9 cellular contexts compared by ENCODE assay signal in the genomic region with DNA sequence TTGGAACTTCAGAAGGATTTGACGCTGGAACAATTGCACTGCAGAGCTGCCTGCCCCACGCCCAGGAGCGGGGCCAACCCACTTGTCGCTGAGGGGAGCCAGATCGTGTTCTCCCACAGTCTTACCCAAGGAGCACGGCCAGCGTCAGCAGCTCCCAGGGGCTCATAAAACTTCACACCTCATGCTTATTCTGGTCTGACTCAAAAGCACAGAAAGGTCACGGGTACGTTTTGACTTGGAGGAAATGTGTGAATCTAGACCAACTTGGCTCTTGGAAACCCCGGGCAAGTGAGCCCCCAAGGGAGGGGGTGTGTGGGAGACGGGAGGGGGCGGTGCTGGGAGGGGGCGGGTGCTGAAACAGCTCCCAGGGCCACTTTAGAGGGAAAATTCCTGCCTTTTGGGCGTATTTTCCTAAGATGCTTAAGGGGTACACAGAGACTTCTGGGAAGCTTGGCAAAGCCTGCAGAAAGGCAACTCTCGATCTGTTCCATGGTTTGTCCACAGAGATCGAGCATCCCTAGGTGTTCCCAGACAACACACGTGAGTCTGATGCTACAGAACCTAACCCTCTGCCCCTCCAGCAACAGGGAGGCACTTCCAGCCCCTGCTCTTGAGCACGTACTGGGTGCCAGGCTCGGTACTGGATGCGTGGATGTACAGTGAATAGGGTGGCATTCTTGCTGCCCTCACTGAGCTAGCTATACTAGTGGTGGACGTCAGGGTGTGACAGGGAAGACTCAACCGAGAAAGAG.
A peak's percentile ranks its signal among the peaks of the same experiment; 100 is the strongest.
DNase-seq lines count a peak whose midpoint lies in the region; ATAC-seq, FAIRE-seq and TF ChIP-seq lines count a peak whose summit lies in the region.
"Had no signal": no experiment of that assay in that cellular context is flagged by ENCODE, and none has a peak within 500 bp of the region (broad histone marks: within the 10 kb centered on the region; RNA-seq: fewer than 3 reads in every experiment).

No MANE protein-coding gene starts in this region.

- intact Hi-C loops in activated CD4-positive, alpha-beta memory T cell treated with anti-CD3 and anti-CD28 coated beads for 36 hours (cut with micrococcal nuclease): loop anchor here (1.0 to 10.0 kb wide), 6 partner anchors 8 to 344 kb away; no protein-coding TSS in a partner anchor
- intact Hi-C loops in tibial artery (cut with DNase I; ENCODE audit: low total_unique reads): no loop called here

- H3K79me2 ChIP-seq in H1 (ENCODE audit: control insufficient read depth in 1 of 2, insufficient read depth in 2 of 2, low read length in 2 of 2): no peaks in the 10 kb centered on the region
- H3K79me2 ChIP-seq in neural progenitor cell (ENCODE audit: low read depth): no peaks in the 10 kb centered on the region

- peak overlapping the region; percentile 45 for H3K27ac Mint-ChIP-seq in activated CD4-positive, alpha-beta memory T cell treated with anti-CD3 and anti-CD28 coated beads for 36 hours
- H3K27ac Mint-ChIP-seq in activated CD4-positive, alpha-beta memory T cell treated with anti-CD3 and anti-CD28 coated beads, Interleukin-2, amount 10 ng/mL, durations not matched to agents 7 days and 5 days: no peak overlapping the region
- H3K27ac Mint-ChIP-seq in neural progenitor cell: peak overlapping the region; percentile 7

- WGBS in H1 (ENCODE audit: extremely low coverage in 1 of 2, insufficient coverage in 1 of 2, insufficient read length in 1 of 2, insufficient replicate concordance in 2 of 2, low coverage in 1 of 2, low lambda C conversion rate in 2 of 2, missing lambda C conversion rate in 1 of 2), 2 experiments: 83% methylated on average over 21 of the region's 22 CpGs; no CpG with 5 or more reads in 1 of the 2 experiments

- no peak overlapping the region for H4K91ac ChIP-seq in H1 (replicated peaks; ENCODE audit: insufficient read length, low read length)

- no peak overlapping the region for H2BK120ac ChIP-seq in H1 (replicated peaks; ENCODE audit: low read depth, low read length)

- no peak overlapping the region for H3K56ac ChIP-seq in H1 (replicated peaks; ENCODE audit: insufficient read length, low read depth, low read length)

- H2AFZ ChIP-seq in H1 (ENCODE audit: low read length): no peak overlapping the region
- no peak overlapping the region for H2AFZ ChIP-seq in neural progenitor cell (replicated peaks)

- H3K4me3 ChIP-seq in H1 (ENCODE audit: extremely low read depth in 1 of 4, insufficient read depth in 2 of 4, low read depth in 3 of 4, low read length in 4 of 4) (no peak overlapping the region), neural progenitor cell (no peak overlapping the region), tibial artery (peak overlapping the region; percentile 2 to 21)
- H3K4me3 ChIP-seq: Peyer's patch had no signal

- no peak for ATAC-seq in GM21528 (IDR thresholded peaks at IDR 0.05; ENCODE audit: low FRiP score, unreplicated experiment)

- H3K9me3 ChIP-seq in H1 (ENCODE audit: insufficient read depth in 2 of 2, low read depth in 1 of 2, low read length in 1 of 2): no peaks in the 10 kb centered on the region
- H3K9me3 ChIP-seq in neural progenitor cell (ENCODE audit: low read depth): no peaks in the 10 kb centered on the region
- no peaks in the 10 kb centered on the region for H3K9me3 ChIP-seq in tibial artery
- H3K9me3 ChIP-seq: Peyer's patch had no signal

- H3K36me3 ChIP-seq in H1 (ENCODE audit: control insufficient read depth in 2 of 4, insufficient read depth in 4 of 4, low read length in 3 of 4) (no peaks in the 10 kb centered on the region; a peak in 2 of 8 replicates), neural progenitor cell (no peaks in the 10 kb centered on the region), tibial artery (no peaks in the 10 kb centered on the region)
- H3K36me3 ChIP-seq: Peyer's patch had no signal

- no peak overlapping the region for H4K5ac ChIP-seq in H1 (ENCODE audit: insufficient read length, low read depth, low read length)

- H2BK12ac ChIP-seq in H1 (ENCODE audit: low read depth, low read length): peak overlapping the region; percentile 50; the same call in 1 of the 2 replicates

- no peak overlapping the region for H3K14ac ChIP-seq in H1 (ENCODE audit: insufficient read length)

- peaks cover 0 to 2% (median 0%) of the 10 kb centered on the region in 4 experiments; a peak in 1 of 7 replicates for H3K4me1 ChIP-seq in H1 (replicated peaks in 1 of 4; ENCODE audit: control insufficient read depth in 3 of 4, insufficient read depth in 4 of 4, low read length in 3 of 4)
- peaks cover 12% of the 10 kb centered on the region for H3K4me1 ChIP-seq in neural progenitor cell
- peaks cover 5 to 18% (median 15%) of the 10 kb centered on the region in 4 donors for H3K4me1 ChIP-seq in tibial artery
- H3K4me1 ChIP-seq: Peyer's patch had no signal

- H3K79me1 ChIP-seq in H1 (ENCODE audit: low read depth, low read length): no peaks in the 10 kb centered on the region

- no peak overlapping the region for H2BK5ac ChIP-seq in H1 (ENCODE audit: low read depth, low read length)

- H3K27ac ChIP-seq in H1 (ENCODE audit: low read depth, low read length) (no peak overlapping the region), neural progenitor cell (no peak overlapping the region), tibial artery (peak overlapping the region; percentile 51 to 66), RWPE1 (no peak overlapping the region)
- H3K27ac ChIP-seq: Peyer's patch had no signal

- no peak overlapping the region for H2BK15ac ChIP-seq in H1 (ENCODE audit: low read length)

- H3K23me2 ChIP-seq in H1 (ENCODE audit: low read depth, low read length): no peaks in the 10 kb centered on the region

- H2BK20ac ChIP-seq in H1 (ENCODE audit: low read length): 0 out of 2 replicates have a peak overlapping the region, but pooled peaks have one; percentile 67

- H3K4me3 Mint-ChIP-seq in activated CD4-positive, alpha-beta memory T cell treated with anti-CD3 and anti-CD28 coated beads for 36 hours: no peak overlapping the region
- H3K4me3 Mint-ChIP-seq in activated CD4-positive, alpha-beta memory T cell treated with anti-CD3 and anti-CD28 coated beads, Interleukin-2, amount 10 ng/mL, durations not matched to agents 7 days and 5 days: no peak overlapping the region
- no peak overlapping the region for H3K4me3 Mint-ChIP-seq in neural progenitor cell

- FAIRE-seq in H1 (lab: Jason Lieb, UNC): no peak

- H3K4me1 Mint-ChIP-seq in activated CD4-positive, alpha-beta memory T cell treated with anti-CD3 and anti-CD28 coated beads for 36 hours (ENCODE audit: low read depth): peaks cover 27% of the 10 kb centered on the region
- peaks cover 5% of the 10 kb centered on the region for H3K4me1 Mint-ChIP-seq in activated CD4-positive, alpha-beta memory T cell treated with anti-CD3 and anti-CD28 coated beads, Interleukin-2, amount 10 ng/mL, durations not matched to agents 7 days and 5 days
- peaks cover 5% of the 10 kb centered on the region for H3K4me1 Mint-ChIP-seq in neural progenitor cell

- H3K18ac ChIP-seq in H1 (ENCODE audit: extremely low read depth, low read length): no peak overlapping the region

- no peak overlapping the region for H3K9ac ChIP-seq in H1 (replicated peaks in 1 of 4; ENCODE audit: extremely low read depth in 1 of 4, low read depth in 3 of 4, low read length in 3 of 4)
- no peak overlapping the region for H3K9ac ChIP-seq in neural progenitor cell

- TF ChIP-seq CTCF in H1 (IDR thresholded peaks at IDR 0.05; ENCODE audit: control extremely low read depth in 1 of 3, insufficient read depth in 1 of 3, low read depth in 1 of 3, low read length in 3 of 3) (no peak), neural progenitor cell (IDR thresholded peaks at IDR 0.05) (no peak), tibial artery (IDR thresholded peaks at IDR 0.05) (no peak), RWPE1 (conservative IDR thresholded peaks at IDR 0.05; ENCODE audit: low read depth) (no peak)

- H3K27me3 Mint-ChIP-seq in activated CD4-positive, alpha-beta memory T cell treated with anti-CD3 and anti-CD28 coated beads for 36 hours: no peaks in the 10 kb centered on the region
- no peaks in the 10 kb centered on the region for H3K27me3 Mint-ChIP-seq in activated CD4-positive, alpha-beta memory T cell treated with anti-CD3 and anti-CD28 coated beads, Interleukin-2, amount 10 ng/mL, durations not matched to agents 7 days and 5 days
- H3K27me3 Mint-ChIP-seq in neural progenitor cell (ENCODE audit: insufficient read depth, low read depth): peaks cover 5% of the 10 kb centered on the region

- peak overlapping the region; percentile 75; the same call in 1 of the 2 replicates for H2AK5ac ChIP-seq in H1 (ENCODE audit: low read depth, low read length)

- peaks cover 2% of the 10 kb centered on the region for H3K36me3 Mint-ChIP-seq in activated CD4-positive, alpha-beta memory T cell treated with anti-CD3 and anti-CD28 coated beads for 36 hours
- peaks cover 9% of the 10 kb centered on the region for H3K36me3 Mint-ChIP-seq in activated CD4-positive, alpha-beta memory T cell treated with anti-CD3 and anti-CD28 coated beads, Interleukin-2, amount 10 ng/mL, durations not matched to agents 7 days and 5 days (ENCODE audit: low read depth)
- no peaks in the 10 kb centered on the region for H3K36me3 Mint-ChIP-seq in neural progenitor cell

- H4K20me1 ChIP-seq in H1 (replicated peaks in 1 of 2; ENCODE audit: control insufficient read depth in 1 of 2, insufficient read depth in 2 of 2, low read length in 2 of 2) (no peaks in the 10 kb centered on the region), neural progenitor cell (ENCODE audit: low read depth) (no peaks in the 10 kb centered on the region)

- TF ChIP-seq RAD21 in H1 (IDR thresholded peaks at IDR 0.05 in 1 of 2, conservative IDR thresholded peaks at IDR 0.05 in 1 of 2; ENCODE audit: low read depth in 2 of 2, low read length in 2 of 2): no peak

- H3K27me3 ChIP-seq in H1 (replicated peaks in 1 of 4; ENCODE audit: control insufficient read depth in 3 of 4, extremely low read depth in 1 of 4, insufficient read depth in 3 of 4, low read length in 3 of 4) (no peaks in the 10 kb centered on the region), neural progenitor cell (no peaks in the 10 kb centered on the region), tibial artery (no peaks in the 10 kb centered on the region)
- H3K27me3 ChIP-seq: Peyer's patch had no signal

- H4K8ac ChIP-seq in H1 (ENCODE audit: extremely low read depth, insufficient read depth, low read length): no peak overlapping the region

- no peak for TF ChIP-seq POLR2A in H1 (IDR thresholded peaks at IDR 0.05; ENCODE audit: control extremely low read depth in 1 of 2, low read depth in 2 of 2, low read length in 2 of 2)

- peaks cover 14% of the 10 kb centered on the region for H3F3A ChIP-seq in neural progenitor cell (ENCODE audit: low read depth)

- H3K9me3 Mint-ChIP-seq in activated CD4-positive, alpha-beta memory T cell treated with anti-CD3 and anti-CD28 coated beads for 36 hours: no peaks in the 10 kb centered on the region
- peaks cover under 1% of the 10 kb centered on the region for H3K9me3 Mint-ChIP-seq in activated CD4-positive, alpha-beta memory T cell treated with anti-CD3 and anti-CD28 coated beads, Interleukin-2, amount 10 ng/mL, durations not matched to agents 7 days and 5 days
- H3K9me3 Mint-ChIP-seq in neural progenitor cell: no peaks in the 10 kb centered on the region

- POLR2A ChIA-PET in activated CD4-positive, alpha-beta memory T cell treated with anti-CD3 and anti-CD28 coated beads for 36 hours (lab: Charles Lee): interaction anchor here (0.6 to 1.9 kb wide), 6 partner anchors 8 to 128 kb away, joined by 3 to 8 read pairs (median 5); no protein-coding TSS in a partner anchor
- POLR2A ChIA-PET in activated CD4-positive, alpha-beta memory T cell treated with anti-CD3 and anti-CD28 coated beads, Interleukin-2, amount 10 ng/mL, durations not matched to agents 7 days and 5 days (lab: Charles Lee): interaction anchor here (1.0 kb wide), 1 partner anchor 9 kb away, joined by 7 read pairs; no protein-coding TSS in a partner anchor
- POLR2A ChIA-PET in H1 (lab: Charles Lee; ENCODE audit: partially characterized antibody) (interaction anchor here (0.5 to 1.5 kb wide), 2 partner anchors 21 to 99 kb away, joined by 3 read pairs; a partner anchor contains a TSS), RWPE1 (lab: Yijun Ruan, JAX; ENCODE audit: low non-redundant PET) (no interaction called here)

- H3K4me2 ChIP-seq in H1 (ENCODE audit: insufficient read depth in 1 of 2, low read depth in 2 of 2, low read length in 2 of 2): no peak overlapping the region
- H3K4me2 ChIP-seq in neural progenitor cell: peak overlapping the region; percentile 60

- CTCF ChIA-PET in activated CD4-positive, alpha-beta memory T cell treated with anti-CD3 and anti-CD28 coated beads for 36 hours (lab: Charles Lee): interaction anchor here (0.8 to 1.2 kb wide), 3 partner anchors 9 to 101 kb away, joined by 3 to 5 read pairs (median 3); no protein-coding TSS in a partner anchor
- CTCF ChIA-PET in activated CD4-positive, alpha-beta memory T cell treated with anti-CD3 and anti-CD28 coated beads, Interleukin-2, amount 10 ng/mL, durations not matched to agents 7 days and 5 days (lab: Charles Lee): no interaction called here
- CTCF ChIA-PET in H1 (lab: Charles Lee; ENCODE audit: partially characterized antibody): interaction anchor here (1.1 kb wide), 2 partner anchors 176 to 242 kb away, joined by 3 to 4 read pairs; no protein-coding TSS in a partner anchor
- CTCF ChIA-PET in RWPE1 (lab: Yijun Ruan, JAX): no interaction called here

- DNase-seq in activated CD4-positive, alpha-beta memory T cell treated with anti-CD3 and anti-CD28 coated beads for 36 hours: peak; percentile 80
- DNase-seq in activated CD4-positive, alpha-beta memory T cell treated with anti-CD3 and anti-CD28 coated beads, Interleukin-2, amount 10 ng/mL, durations not matched to agents 7 days and 5 days: no peak
- DNase-seq in H1 (ENCODE audit: low read depth in 1 of 2, low spot score in 2 of 2): no peak
- peak; percentile 51 for DNase-seq in neural progenitor cell (ENCODE audit: low spot score)
- DNase-seq in tibial artery: peak; percentile 90 to 94
- no peak for DNase-seq in RWPE1 (ENCODE audit: low spot score)
- DNase-seq in central memory CD4-positive, alpha-beta T cell: no peak

- no peak overlapping the region for H3K4ac ChIP-seq in H1 (replicated peaks; ENCODE audit: insufficient read length, low read depth, low read length)

- no peak overlapping the region for H3K23ac ChIP-seq in H1 (ENCODE audit: insufficient read length)

- no peak for TF ChIP-seq EP300 in H1 (IDR thresholded peaks at IDR 0.05; ENCODE audit: borderline replicate concordance in 1 of 2, low read depth in 2 of 2, low read length in 2 of 2)

Comparison
In these comparisons a context has a peak if more than half of its experiments do, and no peak if none do; other contexts are left out.
1. DNase-seq: peak in activated CD4-positive, alpha-beta memory T cell treated with anti-CD3 and anti-CD28 coated beads for 36 hours (single experiment), neural progenitor cell (single experiment) and tibial artery (2 of 2); none in activated CD4-positive, alpha-beta memory T cell treated with anti-CD3 and anti-CD28 coated beads, Interleukin-2, amount 10 ng/mL, durations not matched to agents 7 days and 5 days (single experiment), H1 (0 of 2), RWPE1 (single experiment) and central memory CD4-positive, alpha-beta T cell (single experiment).
2. CTCF ChIA-PET loops: an anchor here in activated CD4-positive, alpha-beta memory T cell treated with anti-CD3 and anti-CD28 coated beads for 36 hours (0.8 to 1.2 kb wide) and H1 (1.1 kb wide); none called in activated CD4-positive, alpha-beta memory T cell treated with anti-CD3 and anti-CD28 coated beads, Interleukin-2, amount 10 ng/mL, durations not matched to agents 7 days and 5 days and RWPE1.
3. H3K27ac ChIP-seq: peak in tibial artery (2 of 2); none in H1 (single experiment), neural progenitor cell (single experiment) and RWPE1 (single experiment).
4. H3K4me3 ChIP-seq: peak in tibial artery (2 of 2); none in H1 (0 of 4) and neural progenitor cell (single experiment).